In the genomic region with DNA sequence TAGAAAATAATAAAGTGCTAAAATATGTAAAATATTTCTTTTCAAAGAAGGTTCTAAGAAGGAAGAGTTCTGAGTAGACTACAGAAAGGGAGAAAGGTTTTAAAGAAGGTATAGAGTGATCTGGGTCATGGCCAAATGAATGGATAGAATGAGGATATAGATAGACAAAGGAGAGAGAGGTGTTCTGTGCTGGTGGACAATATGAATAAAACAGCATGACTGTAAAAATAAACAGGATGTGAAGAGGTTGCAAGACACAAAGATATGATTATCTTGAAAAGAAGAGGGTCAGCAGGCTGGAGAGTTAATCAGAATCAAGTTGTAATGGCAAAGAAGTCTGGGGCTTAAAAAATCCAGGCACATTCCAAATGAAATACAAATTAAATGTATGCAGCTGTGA, we compare ENCODE assay signal across 16 cellular contexts.
A peak's percentile ranks its signal among the peaks of the same experiment; 100 is the strongest.
DNase-seq lines count a peak whose midpoint lies in the region; ATAC-seq and TF ChIP-seq lines count a peak whose summit lies in the region.
"Had no signal": no experiment of that assay in that cellular context is flagged by ENCODE, and none has a peak within 500 bp of the region (broad histone marks: within the 10 kb centered on the region; RNA-seq: fewer than 3 reads in every experiment).

No MANE protein-coding gene starts in this region.

- H3K18ac ChIP-seq in IMR-90 (ENCODE audit: low read depth, low read length) (no peak overlapping the region), mesenchymal stem cell (ENCODE audit: low read depth in 1 of 2, low read length in 2 of 2) (no peak overlapping the region)

- H3K9me3 ChIP-seq in CD8-positive, alpha-beta memory T cell (ENCODE audit: low read length) = no peaks in the 10 kb centered on the region
- H3K9me3 ChIP-seq in IMR-90 (ENCODE audit: control insufficient read depth, insufficient read depth, low read length) (no peaks in the 10 kb centered on the region), mesenchymal stem cell (ENCODE audit: control insufficient read depth, low read length) (no peaks in the 10 kb centered on the region)
- H3K9me3 ChIP-seq: BE2C had no signal

- no peak overlapping the region for H2BK12ac ChIP-seq in mesenchymal stem cell (ENCODE audit: low read length in 2 of 2)

- in situ Hi-C loops in IMR-90 (cut with MboI; ENCODE audit: low sequenced_read_pairs) = no loop called here

- no peak overlapping the region for H2BK120ac ChIP-seq in IMR-90 (ENCODE audit: low read depth, low read length)
- no peak overlapping the region for H2BK120ac ChIP-seq in mesenchymal stem cell (ENCODE audit: low read depth, low read length)

- TF ChIP-seq POLR2A in IMR-90 (IDR thresholded peaks at IDR 0.05; ENCODE audit: low read depth, low read length) = no peak

- H3K14ac ChIP-seq in IMR-90 (replicated peaks; ENCODE audit: low read depth, low read length) (0 out of 2 replicates have a peak overlapping the region, but pooled peaks have one; percentile 9), mesenchymal stem cell (ENCODE audit: low read length in 2 of 2) (no peak overlapping the region)

- no peaks in the 10 kb centered on the region; the same call in 1 of the 2 replicates for H3K9me1 ChIP-seq in IMR-90 (ENCODE audit: insufficient read depth, low read length)

- H3K27ac ChIP-seq in CD8-positive, alpha-beta memory T cell (ENCODE audit: low read depth, low read length) = no peak overlapping the region
- no peak overlapping the region for H3K27ac ChIP-seq in IMR-90 (ENCODE audit: insufficient read depth, low read length)
- no peak overlapping the region for H3K27ac ChIP-seq in mesenchymal stem cell (ENCODE audit: low read length, poor library complexity, severe bottlenecking)
- H3K27ac ChIP-seq: 22Rv1 had no signal

- H2BK20ac ChIP-seq in IMR-90 (ENCODE audit: low read depth, low read length) = no peak overlapping the region

- H3K23ac ChIP-seq in IMR-90 (ENCODE audit: low read depth, low read length) (no peak overlapping the region), mesenchymal stem cell (ENCODE audit: low read length in 2 of 2) (no peak overlapping the region)

- no peak for TF ChIP-seq RAD21 in IMR-90 (IDR thresholded peaks at IDR 0.05; ENCODE audit: low read length)

- H3K27me3 ChIP-seq in CD8-positive, alpha-beta memory T cell (ENCODE audit: insufficient read depth, low read length, poor library complexity, severe bottlenecking) = no peaks in the 10 kb centered on the region
- no peaks in the 10 kb centered on the region for H3K27me3 ChIP-seq in IMR-90 (ENCODE audit: control insufficient read depth, insufficient read depth, low read length)
- H3K27me3 ChIP-seq in mesenchymal stem cell (ENCODE audit: control insufficient read depth in 1 of 2, insufficient read depth in 1 of 2, low read length in 2 of 2) = no peaks in the 10 kb centered on the region
- H3K27me3 ChIP-seq: BE2C had no signal

- ATAC-seq in IMR-90 (ENCODE audit: low read depth) (no peak), GM21786 (IDR thresholded peaks at IDR 0.05; ENCODE audit: unreplicated experiment) (no peak)
- ATAC-seq: CD8-positive, alpha-beta T cell; Right ventricle myocardium inferior had no signal

- CTCF ChIA-PET in CD8-positive, alpha-beta memory T cell (lab: Charles Lee) = interaction anchor here (1.4 kb wide), 1 partner anchor 19 kb away, joined by 3 read pairs; no protein-coding TSS in a partner anchor
- CTCF ChIA-PET in IMR-90 (lab: Yijun Ruan, JAX) = no interaction called here

- H3K4ac ChIP-seq in IMR-90 (ENCODE audit: low read depth, low read length) = no peak overlapping the region
- H3K4ac ChIP-seq in mesenchymal stem cell (ENCODE audit: low read depth in 1 of 2, low read length in 2 of 2) = no peak overlapping the region

- TF ChIP-seq CTCF in IMR-90 (conservative IDR thresholded peaks at IDR 0.05; ENCODE audit: low read depth, low read length) = no peak

- no peak overlapping the region for H4K5ac ChIP-seq in IMR-90 (ENCODE audit: low read depth, low read length)

- H3K4me3 ChIP-seq in CD8-positive, alpha-beta memory T cell (ENCODE audit: low read length) = no peak overlapping the region
- no peak overlapping the region for H3K4me3 ChIP-seq in IMR-90 (ENCODE audit: insufficient read depth, low read depth, low read length)
- H3K4me3 ChIP-seq in mesenchymal stem cell (ENCODE audit: insufficient read depth in 1 of 2, low read depth in 1 of 2, low read length in 2 of 2) = no peak overlapping the region

- H2AFZ ChIP-seq in IMR-90 (replicated peaks; ENCODE audit: low read length, poor library complexity) = no peak overlapping the region
- H2AFZ ChIP-seq in mesenchymal stem cell (ENCODE audit: low read depth, low read length) = no peak overlapping the region

- no peak overlapping the region for H3K4me2 ChIP-seq in IMR-90 (ENCODE audit: low read depth, low read length)
- H3K4me2 ChIP-seq in mesenchymal stem cell (ENCODE audit: low read length, poor library complexity, severe bottlenecking) = no peak overlapping the region

- no peaks in the 10 kb centered on the region for H3K4me1 ChIP-seq in CD8-positive, alpha-beta memory T cell (ENCODE audit: insufficient read depth, low read length)
- H3K4me1 ChIP-seq in IMR-90 (ENCODE audit: control insufficient read depth, insufficient read depth, low read length) (peaks cover 2% of the 10 kb centered on the region), mesenchymal stem cell (ENCODE audit: control insufficient read depth, insufficient read depth, low read depth, low read length) (no peaks in the 10 kb centered on the region)

- H2BK15ac ChIP-seq in IMR-90 (ENCODE audit: low read depth, low read length) = no peak overlapping the region; the same call in 2 of the 3 replicates
- no peak overlapping the region for H2BK15ac ChIP-seq in mesenchymal stem cell (ENCODE audit: low read depth, poor library complexity, severe bottlenecking)

- no peak overlapping the region for H2AK9ac ChIP-seq in IMR-90 (replicated peaks; ENCODE audit: low read depth, low read length, poor library complexity)

- H3K79me1 ChIP-seq in IMR-90 (ENCODE audit: low read depth in 1 of 2, low read length in 2 of 2) = peaks cover 3 to 11% of the 10 kb centered on the region in 2 experiments; a peak in 2 of 4 replicates
- H3K79me1 ChIP-seq in mesenchymal stem cell (replicated peaks; ENCODE audit: low read length, poor library complexity, severe bottlenecking) = no peaks in the 10 kb centered on the region

- H3K36me3 Mint-ChIP-seq in CD8-positive, alpha-beta memory T cell = peaks cover 13 to 58% (median 21%) of the 10 kb centered on the region in 3 donors

- H3K27ac Mint-ChIP-seq in CD8-positive, alpha-beta memory T cell = peak overlapping the region in 5 of 8 donors; percentile 1 to 72 (median 20)
- H3K27ac Mint-ChIP-seq: CD8-positive, alpha-beta T cell; T-helper 1 cell treated with Interleukin-12 subunit alpha and Interleukin-12 subunit beta and Interleukin-4 antibody, amounts not matched to agents 30 μg/mL and 1 μg/mL, for 36 hours had no signal

- intact Hi-C loops in IMR-90 (cut with micrococcal nuclease) = no loop called here

- H4K91ac ChIP-seq in IMR-90 (ENCODE audit: insufficient read depth, low read depth, low read length) (no peak overlapping the region), mesenchymal stem cell (ENCODE audit: low read length) (no peak overlapping the region)

- no peak overlapping the region for H3K56ac ChIP-seq in IMR-90 (ENCODE audit: extremely low read depth, insufficient read depth, low read length)

- H2BK5ac ChIP-seq in IMR-90 (ENCODE audit: low read depth, low read length, poor library complexity, severe bottlenecking) = no peak overlapping the region
- no peak overlapping the region for H2BK5ac ChIP-seq in mesenchymal stem cell (ENCODE audit: low read depth, low read length, poor library complexity, severe bottlenecking)

- H3K36me3 ChIP-seq in CD8-positive, alpha-beta memory T cell (ENCODE audit: insufficient read depth, low read length) = no peaks in the 10 kb centered on the region
- H3K36me3 ChIP-seq in IMR-90 (ENCODE audit: control insufficient read depth, insufficient read depth, low read length) (no peaks in the 10 kb centered on the region), mesenchymal stem cell (ENCODE audit: control insufficient read depth in 1 of 2, insufficient read depth in 2 of 2, low read depth in 1 of 2, low read length in 2 of 2) (peaks cover 4 to 72% of the 10 kb centered on the region in 2 experiments)
- H3K36me3 ChIP-seq: BE2C had no signal

- no peak overlapping the region; a peak in 1 of 4 replicates for H4K8ac ChIP-seq in IMR-90 (ENCODE audit: low read depth in 2 of 2, low read length in 2 of 2)
- H4K8ac ChIP-seq in mesenchymal stem cell (ENCODE audit: low read length) = no peak overlapping the region

- POLR2A ChIA-PET in CD8-positive, alpha-beta memory T cell (lab: Charles Lee) = no interaction called here
- POLR2A ChIA-PET in IMR-90 (lab: Charles Lee; ENCODE audit: unreplicated experiment) = no interaction called here

- H2AK5ac ChIP-seq in IMR-90 (ENCODE audit: low read depth, low read length) = no peak overlapping the region
- no peak overlapping the region for H2AK5ac ChIP-seq in mesenchymal stem cell (ENCODE audit: low read length, severe bottlenecking)

- DNase-seq in DMS53 (lab: John Stamatoyannopoulos, UW) (peak; percentile 8), DMS53 treated with DMSO at 0.1 percent for 48 hours (lab: John Stamatoyannopoulos, UW; ENCODE audit: unreplicated experiment) (no peak), IMR-90 (peak; percentile 13), mesenchymal stem cell (no peak), RPMI8226 (no peak), NCI-H82 (lab: John Stamatoyannopoulos, UW) (no peak)
- DNase-seq in CD8-positive, alpha-beta memory T cell = no peak
- DNase-seq: BE2C; CD8-positive, alpha-beta T cell; NCI-H1105 treated with DMSO at 0.1 percent for 48 hours; NCI-H1930; NCI-H748 treated with DMSO at 0.1 percent for 48 hours had no signal

- no peaks in the 10 kb centered on the region for H4K20me1 ChIP-seq in IMR-90 (ENCODE audit: insufficient read depth, low read length)

- no TSS peak for BruUV-seq in IMR-90 (replicated peaks; lab: Mats Ljungman, UMichigan)

- no peak overlapping the region for H3K9ac ChIP-seq in IMR-90 (ENCODE audit: low read depth, low read length)
- peak overlapping the region; percentile 11 for H3K9ac ChIP-seq in mesenchymal stem cell (ENCODE audit: low read length)

- no peak overlapping the region for H3K4me3 Mint-ChIP-seq in CD8-positive, alpha-beta memory T cell
- H3K4me3 Mint-ChIP-seq: CD8-positive, alpha-beta T cell; T-helper 1 cell treated with Interleukin-12 subunit alpha and Interleukin-12 subunit beta and Interleukin-4 antibody, amounts not matched to agents 30 μg/mL and 1 μg/mL, for 36 hours had no signal

- H3K27me3 Mint-ChIP-seq in CD8-positive, alpha-beta memory T cell = no peaks in the 10 kb centered on the region

- no peaks in the 10 kb centered on the region for H3K9me3 Mint-ChIP-seq in CD8-positive, alpha-beta memory T cell
- H3K9me3 Mint-ChIP-seq: CD8-positive, alpha-beta T cell; T-helper 1 cell treated with Interleukin-12 subunit alpha and Interleukin-12 subunit beta and Interleukin-4 antibody, amounts not matched to agents 30 μg/mL and 1 μg/mL, for 36 hours had no signal

- dilution Hi-C loops in IMR-90 (cut with HindIII; ENCODE audit: low sequenced_read_pairs, unreplicated experiment) = no loop called here

- H3K4me1 Mint-ChIP-seq in CD8-positive, alpha-beta memory T cell = peaks cover 5 to 7% (median 5%) of the 10 kb centered on the region in 3 donors

Comparison
In these comparisons a context has a peak if more than half of its experiments do, and no peak if none do; other contexts are left out.
1. DNase-seq: peak in DMS53 (single experiment) and IMR-90 (single experiment); none in DMS53 treated with DMSO at 0.1 percent for 48 hours (single experiment), CD8-positive, alpha-beta memory T cell (0 of 5), mesenchymal stem cell (single experiment), RPMI8226 (single experiment) and NCI-H82 (single experiment).